In genomic region chr7:116576350-116577319, GRCh38 we compare ENCODE assay signal across 9 cellular contexts. TPM values are rescaled to one million over a fixed set of nuclear protein-coding genes. Genes with fewer than 3 reads are reported as not detected.
DNase-seq lines count a peak whose midpoint lies in the region; ATAC-seq, FAIRE-seq and TF ChIP-seq lines count a peak whose summit lies in the region.
"Had no signal": no experiment of that assay in that cellular context is flagged by ENCODE, and none has a peak within 500 bp of the region (broad histone marks: within the 10 kb centered on the region; RNA-seq: fewer than 3 reads in every experiment).

No MANE protein-coding gene starts in this region.

- no peaks in the 10 kb centered on the region for H3K27me3 Mint-ChIP-seq in progenitor cell of endocrine pancreas

- H3K4me3 Mint-ChIP-seq in progenitor cell of endocrine pancreas (ENCODE audit: low read depth): no peak overlapping the region
- H3K4me3 Mint-ChIP-seq: naive thymus-derived CD4-positive, alpha-beta T cell had no signal

- ATAC-seq in GM19397 (IDR thresholded peaks at IDR 0.05; ENCODE audit: unreplicated experiment) (peak; percentile 36), HG03432 (IDR thresholded peaks at IDR 0.05; ENCODE audit: unreplicated experiment) (peak; percentile 36), sciatic nerve (peak; percentile 50)
- ATAC-seq: naive thymus-derived CD4-positive, alpha-beta T cell had no signal

- peak overlapping the region in 1 of 2 donors; percentile 11 for H3K27ac ChIP-seq in testis

- H3K36me3 ChIP-seq in bronchial epithelial cell (ENCODE audit: control insufficient read depth, insufficient read depth, low read length) (no peaks in the 10 kb centered on the region), testis (ENCODE audit: low read depth, missing control alignments) (no peaks in the 10 kb centered on the region)

- FAIRE-seq in bronchial epithelial cell (lab: Jason Lieb, UNC): no peak

- DNase-seq in bronchial epithelial cell (ENCODE audit: low read depth) (peak; percentile 93), sciatic nerve (ENCODE audit: low spot score) (no peak), NCI-H1092 treated with DMSO at 0.1 percent for 48 hours (lab: John Stamatoyannopoulos, UW) (no peak), testis (no peak), NCI-H1092 (lab: John Stamatoyannopoulos, UW) (no peak), progenitor cell of endocrine pancreas (ENCODE audit: low spot score, unreplicated experiment) (no peak)

- no peaks in the 10 kb centered on the region for H3K9me3 ChIP-seq in testis

- H3K27me3 ChIP-seq in bronchial epithelial cell (ENCODE audit: control insufficient read depth, insufficient read depth, low read length): no peaks in the 10 kb centered on the region
- H3K27me3 ChIP-seq in testis: no peaks in the 10 kb centered on the region

- TF ChIP-seq CTCF in bronchial epithelial cell (IDR thresholded peaks at IDR 0.05; ENCODE audit: insufficient read depth, low read length, severe bottlenecking) (no peak), testis (IDR thresholded peaks at IDR 0.05) (no peak), progenitor cell of endocrine pancreas (IDR thresholded peaks at IDR 0.05; ENCODE audit: unreplicated experiment) (no peak)

- H3K9me3 Mint-ChIP-seq in progenitor cell of endocrine pancreas (ENCODE audit: low read depth): peaks cover 5% of the 10 kb centered on the region
- H3K9me3 Mint-ChIP-seq: naive thymus-derived CD4-positive, alpha-beta T cell had no signal

- peaks cover 5% of the 10 kb centered on the region for H3K4me1 Mint-ChIP-seq in progenitor cell of endocrine pancreas (ENCODE audit: low read depth)

- intact Hi-C loops in sciatic nerve (cut with DNase I): no loop called here
- intact Hi-C loops in testis (cut with DNase I; ENCODE audit: low total_unique reads): no loop called here

- H3K4me3 ChIP-seq in bronchial epithelial cell (ENCODE audit: low read depth, low read length): no peak overlapping the region
- H3K4me3 ChIP-seq in testis: no peak overlapping the region

- H3K36me3 Mint-ChIP-seq in progenitor cell of endocrine pancreas (ENCODE audit: insufficient read depth): no peaks in the 10 kb centered on the region
- H3K36me3 Mint-ChIP-seq: naive thymus-derived CD4-positive, alpha-beta T cell had no signal

- H3K27ac Mint-ChIP-seq in progenitor cell of endocrine pancreas: no peak overlapping the region
- H3K27ac Mint-ChIP-seq: naive thymus-derived CD4-positive, alpha-beta T cell had no signal

- no peaks in the 10 kb centered on the region for H3K4me1 ChIP-seq in testis

- TF ChIP-seq POLR2A in testis (IDR thresholded peaks at IDR 0.05): no peak

- 69% methylated on average over 7 of the region's 7 CpGs for WGBS in testis, 2 donors

RNA-seq across cellular contexts. Expression of gene CAV1, which starts 51.8 kb away (rescaled TPM):
- total RNA-seq in bronchial epithelial cell: 91.5 and 157 TPM in 2 replicates
- 353 TPM for total RNA-seq in sciatic nerve
- 10 to 100 TPM; 33.1 to 39.9 TPM for total RNA-seq in testis
- polyA plus RNA-seq in testis (ENCODE audit: insufficient read depth, low read depth, low replicate concordance): 84.2 TPM
- 0.84 TPM in 2 replicates for total RNA-seq in progenitor cell of endocrine pancreas
- polyA plus RNA-seq: naive thymus-derived CD4-positive, alpha-beta T cell had no signal

Comparison
In these comparisons a context has a peak if more than half of its experiments do, and no peak if none do; other contexts are left out.
1. RNA of gene CAV1, which starts 51.8 kb away (total RNA-seq): 353 TPM in sciatic nerve (single experiment), 91.5 to 157 TPM in bronchial epithelial cell and 33.1 to 39.9 TPM in testis; 0.84 TPM in progenitor cell of endocrine pancreas; every median in the first group is over 10 times any median in the second.
2. Peak in every context shown above with its lines, with median percentiles within 50 percentile points of each other: ATAC-seq.